1 cellular context compared by ENCODE assay signal in the genomic region with DNA sequence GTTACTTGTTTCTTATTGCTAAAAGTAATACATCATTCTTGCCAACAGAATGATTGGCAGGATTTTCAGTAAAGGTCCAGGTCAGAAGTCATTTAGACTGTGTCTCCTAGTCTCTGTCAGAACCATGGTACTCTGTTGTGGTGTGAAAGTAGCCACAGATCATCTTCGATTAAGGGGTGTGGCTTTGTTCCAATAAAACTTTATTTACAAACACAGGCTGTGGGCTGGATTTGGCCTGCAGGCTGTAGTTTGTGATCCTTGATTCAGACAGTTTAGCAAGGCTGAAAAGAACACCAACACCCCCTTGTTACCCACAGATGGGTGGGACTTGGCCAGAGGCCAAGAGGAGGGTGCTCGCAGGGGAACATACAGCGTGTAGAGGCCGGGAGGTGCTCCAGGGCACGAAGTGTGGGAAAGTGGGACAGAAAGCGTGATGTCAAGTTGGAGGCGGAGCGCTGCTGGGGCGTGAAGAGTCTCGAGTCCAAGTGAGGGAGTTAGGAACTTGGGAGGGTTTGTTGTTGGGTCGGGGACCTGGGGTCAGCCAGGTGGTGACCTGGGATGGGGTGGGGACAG.
TF ChIP-seq lines count a peak whose summit lies in the region.

No MANE protein-coding gene starts in this region.

TF ChIP-seq in HepG2, 621 proteins besides CTCF, POLR2A, EP300 and RAD21:
- TF ChIP-seq, protein P1, sequence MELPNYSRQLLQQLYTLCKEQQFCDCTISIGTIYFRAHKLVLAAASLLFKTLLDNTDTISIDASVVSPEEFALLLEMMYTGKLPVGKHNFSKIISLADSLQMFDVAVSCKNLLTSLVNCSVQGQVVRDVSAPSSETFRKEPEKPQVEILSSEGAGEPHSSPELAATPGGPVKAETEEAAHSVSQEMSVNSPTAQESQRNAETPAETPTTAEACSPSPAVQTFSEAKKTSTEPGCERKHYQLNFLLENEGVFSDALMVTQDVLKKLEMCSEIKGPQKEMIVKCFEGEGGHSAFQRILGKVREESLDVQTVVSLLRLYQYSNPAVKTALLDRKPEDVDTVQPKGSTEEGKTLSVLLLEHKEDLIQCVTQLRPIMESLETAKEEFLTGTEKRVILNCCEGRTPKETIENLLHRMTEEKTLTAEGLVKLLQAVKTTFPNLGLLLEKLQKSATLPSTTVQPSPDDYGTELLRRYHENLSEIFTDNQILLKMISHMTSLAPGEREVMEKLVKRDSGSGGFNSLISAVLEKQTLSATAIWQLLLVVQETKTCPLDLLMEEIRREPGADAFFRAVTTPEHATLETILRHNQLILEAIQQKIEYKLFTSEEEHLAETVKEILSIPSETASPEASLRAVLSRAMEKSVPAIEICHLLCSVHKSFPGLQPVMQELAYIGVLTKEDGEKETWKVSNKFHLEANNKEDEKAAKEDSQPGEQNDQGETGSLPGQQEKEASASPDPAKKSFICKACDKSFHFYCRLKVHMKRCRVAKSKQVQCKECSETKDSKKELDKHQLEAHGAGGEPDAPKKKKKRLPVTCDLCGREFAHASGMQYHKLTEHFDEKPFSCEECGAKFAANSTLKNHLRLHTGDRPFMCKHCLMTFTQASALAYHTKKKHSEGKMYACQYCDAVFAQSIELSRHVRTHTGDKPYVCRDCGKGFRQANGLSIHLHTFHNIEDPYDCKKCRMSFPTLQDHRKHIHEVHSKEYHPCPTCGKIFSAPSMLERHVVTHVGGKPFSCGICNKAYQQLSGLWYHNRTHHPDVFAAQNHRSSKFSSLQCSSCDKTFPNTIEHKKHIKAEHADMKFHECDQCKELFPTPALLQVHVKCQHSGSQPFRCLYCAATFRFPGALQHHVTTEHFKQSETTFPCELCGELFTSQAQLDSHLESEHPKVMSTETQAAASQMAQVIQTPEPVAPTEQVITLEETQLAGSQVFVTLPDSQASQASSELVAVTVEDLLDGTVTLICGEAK (IDR thresholded peaks at IDR 0.05), result peak; percentile 63
- TF ChIP-seq, protein P1 (CRISPR knock-in tag; IDR thresholded peaks at IDR 0.05), result peak; percentile 98
TF ChIP-seq in HepG2: peak in this region for 1; not testable (repeated sequence) for 620.
